ENCODE assay signal across 8 cellular contexts in genomic region chr16:4615389-4616046, GRCh38. TPM values are rescaled to one million over a fixed set of nuclear protein-coding genes. Genes with fewer than 3 reads are reported as not detected.
DNase-seq lines count a peak whose midpoint lies in the region.

No MANE protein-coding gene starts in this region.

- H3K9me3 ChIP-seq in iPS-20b (ENCODE audit: insufficient read depth, low read depth, low read length) (no peaks in the 10 kb centered on the region), subcutaneous abdominal adipose tissue (ENCODE audit: control insufficient read depth in 5 of 5, low read length in 5 of 5) (no peaks in the 10 kb centered on the region)

- H3K27me3 ChIP-seq in iPS-20b (ENCODE audit: insufficient read depth, low read length) (no peaks in the 10 kb centered on the region), subcutaneous abdominal adipose tissue (ENCODE audit: control insufficient read depth in 5 of 5, insufficient read depth in 4 of 5, low read length in 5 of 5) (peaks cover 0 to 3% (median 0%) of the 10 kb centered on the region in 5 donors)

- H3K9me3 Mint-ChIP-seq in activated T-helper 2 cell treated with anti-CD3 and anti-CD28 coated beads, Interferon-gamma antibody, Interleukin-2, Interleukin-4, amounts not matched to agents 10 μg/mL and 5 μg/mL and 100 μg/mL, durations not matched to agents 14 hours and 24 hours and 36 hours, result no peaks in the 10 kb centered on the region

- no peaks in the 10 kb centered on the region for H3K36me3 Mint-ChIP-seq in activated T-helper 2 cell treated with anti-CD3 and anti-CD28 coated beads, Interferon-gamma antibody, Interleukin-2, Interleukin-4, amounts not matched to agents 10 μg/mL and 5 μg/mL and 100 μg/mL, durations not matched to agents 14 hours and 24 hours and 36 hours (ENCODE audit: low read depth)

- H3K4me1 Mint-ChIP-seq in activated T-helper 2 cell treated with anti-CD3 and anti-CD28 coated beads, Interferon-gamma antibody, Interleukin-2, Interleukin-4, amounts not matched to agents 10 μg/mL and 5 μg/mL and 100 μg/mL, durations not matched to agents 14 hours and 24 hours and 36 hours (ENCODE audit: low read depth), result peaks cover 16% of the 10 kb centered on the region

- peak overlapping the region; percentile 72 for H3K27ac ChIP-seq in iPS-20b (ENCODE audit: low read length)
- peak overlapping the region; percentile 92 for H3K27ac ChIP-seq in subcutaneous abdominal adipose tissue (ENCODE audit: low read depth, low read length)

- H3K36me3 ChIP-seq in iPS-20b (ENCODE audit: insufficient read depth, low read depth, low read length) (no peaks in the 10 kb centered on the region), subcutaneous abdominal adipose tissue (ENCODE audit: control insufficient read depth in 5 of 5, insufficient read depth in 5 of 5, low read length in 5 of 5) (peaks cover 0 to 3% (median 2%) of the 10 kb centered on the region in 5 donors)

- H3K4me1 ChIP-seq in iPS-20b (ENCODE audit: insufficient read depth, low read length) (peaks cover 14% of the 10 kb centered on the region), subcutaneous abdominal adipose tissue (ENCODE audit: control insufficient read depth in 5 of 5, insufficient read depth in 5 of 5, low read length in 5 of 5) (peaks cover 12 to 63% (median 47%) of the 10 kb centered on the region in 5 donors)

- intact Hi-C loops in activated T-helper 2 cell treated with anti-CD3 and anti-CD28 coated beads, Interferon-gamma antibody, Interleukin-2, Interleukin-4, amounts not matched to agents 10 μg/mL and 5 μg/mL and 100 μg/mL, durations not matched to agents 14 hours and 24 hours and 36 hours (cut with micrococcal nuclease), result loop anchor here (1.0 to 5.0 kb wide), 5 partner anchors 9 to 343 kb away; partner anchors contain the start of genes CDIP1, DNAJA3, HMOX2 and MGRN1

- DNase-seq in NCI-H146 (lab: John Stamatoyannopoulos, UW) (peak; percentile 50), NCI-H146 treated with DMSO at 0.1 percent for 48 hours (lab: John Stamatoyannopoulos, UW; ENCODE audit: unreplicated experiment) (no peak), NCI-H1092 (lab: John Stamatoyannopoulos, UW) (no peak), HPDE6-E6E7 (ENCODE audit: extremely low spot score) (no peak), GM19238 (ENCODE audit: insufficient read length, low spot score) (no peak)
- peak; percentile 15 for DNase-seq in activated T-helper 2 cell treated with anti-CD3 and anti-CD28 coated beads, Interferon-gamma antibody, Interleukin-2, Interleukin-4, amounts not matched to agents 10 μg/mL and 5 μg/mL and 100 μg/mL, durations not matched to agents 14 hours and 24 hours and 36 hours (ENCODE audit: low spot score)

- H3K27ac Mint-ChIP-seq in activated T-helper 2 cell treated with anti-CD3 and anti-CD28 coated beads, Interferon-gamma antibody, Interleukin-2, Interleukin-4, amounts not matched to agents 10 μg/mL and 5 μg/mL and 100 μg/mL, durations not matched to agents 14 hours and 24 hours and 36 hours, result peak overlapping the region; percentile 86

- peak overlapping the region; percentile 94 for H3K9ac ChIP-seq in iPS-20b (ENCODE audit: low read depth, low read length)
- peak overlapping the region; percentile 61 to 87 (median 72) for H3K9ac ChIP-seq in subcutaneous abdominal adipose tissue (ENCODE audit: low read length in 5 of 5)

- H3K4me3 Mint-ChIP-seq in activated T-helper 2 cell treated with anti-CD3 and anti-CD28 coated beads, Interferon-gamma antibody, Interleukin-2, Interleukin-4, amounts not matched to agents 10 μg/mL and 5 μg/mL and 100 μg/mL, durations not matched to agents 14 hours and 24 hours and 36 hours (ENCODE audit: low read depth), result peak overlapping the region; percentile 92

- H3K4me3 ChIP-seq in iPS-20b (ENCODE audit: low read length) (peak overlapping the region; percentile 94; the same call in 1 of the 2 replicates), subcutaneous abdominal adipose tissue (ENCODE audit: low read depth in 1 of 5, low read length in 5 of 5) (peak overlapping the region; percentile 29 to 88 (median 86))

- H3K27me3 Mint-ChIP-seq in activated T-helper 2 cell treated with anti-CD3 and anti-CD28 coated beads, Interferon-gamma antibody, Interleukin-2, Interleukin-4, amounts not matched to agents 10 μg/mL and 5 μg/mL and 100 μg/mL, durations not matched to agents 14 hours and 24 hours and 36 hours (ENCODE audit: low read depth), result no peaks in the 10 kb centered on the region

RNA-seq across cellular contexts. Expression of gene UBALD1, which starts 0.8 kb away (rescaled TPM):
- total RNA-seq in activated T-helper 2 cell treated with anti-CD3 and anti-CD28 coated beads, Interferon-gamma antibody, Interleukin-2, Interleukin-4, amounts not matched to agents 10 μg/mL and 5 μg/mL and 100 μg/mL, durations not matched to agents 14 hours and 24 hours and 36 hours, result 21.1 and 25.0 TPM in 2 replicates

RNA-seq across cellular contexts. Expression of gene MGRN1, which starts 9.1 kb away (rescaled TPM):
- total RNA-seq in activated T-helper 2 cell treated with anti-CD3 and anti-CD28 coated beads, Interferon-gamma antibody, Interleukin-2, Interleukin-4, amounts not matched to agents 10 μg/mL and 5 μg/mL and 100 μg/mL, durations not matched to agents 14 hours and 24 hours and 36 hours, result 124 TPM in 2 replicates

RNA-seq across cellular contexts. Expression of gene C16orf96, which starts 59.4 kb away (rescaled TPM):
- 0.05 TPM in 1 of 2 replicates, not detected in the other for total RNA-seq in activated T-helper 2 cell treated with anti-CD3 and anti-CD28 coated beads, Interferon-gamma antibody, Interleukin-2, Interleukin-4, amounts not matched to agents 10 μg/mL and 5 μg/mL and 100 μg/mL, durations not matched to agents 14 hours and 24 hours and 36 hours

Comparison
In these comparisons a context has a peak if more than half of its experiments do, and no peak if none do; other contexts are left out.
1. DNase-seq: peak in NCI-H146 (single experiment) and activated T-helper 2 cell treated with anti-CD3 and anti-CD28 coated beads, Interferon-gamma antibody, Interleukin-2, Interleukin-4, amounts not matched to agents 10 μg/mL and 5 μg/mL and 100 μg/mL, durations not matched to agents 14 hours and 24 hours and 36 hours (single experiment); none in NCI-H146 treated with DMSO at 0.1 percent for 48 hours (single experiment), NCI-H1092 (single experiment), HPDE6-E6E7 (single experiment) and GM19238 (single experiment).